In genomic region chr1:41664861-41665640, GRCh38 we compare ENCODE assay signal across 9 cellular contexts.
DNase-seq lines count a peak whose midpoint lies in the region; TF ChIP-seq lines count a peak whose summit lies in the region.
"Had no signal": no experiment of that assay in that cellular context is flagged by ENCODE, and none has a peak within 500 bp of the region (broad histone marks: within the 10 kb centered on the region; RNA-seq: fewer than 3 reads in every experiment).

No MANE protein-coding gene starts in this region.

- CTCF ChIA-PET in PC-9 (lab: Charles Lee): no interaction called here

- 76% methylated on average over 4 of the region's 4 CpGs for WGBS in smooth muscle cell (ENCODE audit: low lambda C conversion rate)

- H3K27ac Mint-ChIP-seq in T-helper 2 cell treated with Interferon-gamma antibody and Interleukin-4, amounts not matched to agents 5 μg/mL and 100 μg/mL, for 36 hours: peak overlapping the region; percentile 51

- no peaks in the 10 kb centered on the region for H3K27me3 ChIP-seq in PC-9 (ENCODE audit: insufficient read depth, low read depth)
- no peaks in the 10 kb centered on the region for H3K27me3 ChIP-seq in smooth muscle cell (ENCODE audit: low read depth)

- H2AFZ ChIP-seq in PC-9: no peak overlapping the region
- H2AFZ ChIP-seq in smooth muscle cell (ENCODE audit: low read depth): no peak overlapping the region

- peaks cover 72% of the 10 kb centered on the region for H3K4me1 Mint-ChIP-seq in T-helper 2 cell treated with Interferon-gamma antibody and Interleukin-4, amounts not matched to agents 5 μg/mL and 100 μg/mL, for 36 hours (ENCODE audit: low read depth)

- H4K20me1 ChIP-seq in PC-9 (ENCODE audit: insufficient read depth) (no peaks in the 10 kb centered on the region), smooth muscle cell (ENCODE audit: low read depth) (peaks cover 15% of the 10 kb centered on the region)

- H3K9me3 Mint-ChIP-seq in T-helper 2 cell treated with Interferon-gamma antibody and Interleukin-4, amounts not matched to agents 5 μg/mL and 100 μg/mL, for 36 hours: no peaks in the 10 kb centered on the region

- H3K9ac ChIP-seq in smooth muscle cell (ENCODE audit: low read depth): no peak overlapping the region

- intact Hi-C loops in PC-9 (cut with micrococcal nuclease; ENCODE audit: unreplicated experiment) (loop anchor here (1.0 to 10.0 kb wide), 6 partner anchors 38 to 500 kb away; partner anchors contain the start of gene GUCA2A), posterior vena cava (cut with DNase I) (loop anchor here in 1 of 2 donors (1.0 kb wide), 1 partner anchor 90 kb away; no protein-coding TSS in a partner anchor)

- H3K4me2 ChIP-seq in PC-9 (peak overlapping the region; percentile 34), smooth muscle cell (peak overlapping the region; percentile 35)

- H3K36me3 ChIP-seq in PC-9 (ENCODE audit: low read depth) (no peaks in the 10 kb centered on the region), smooth muscle cell (ENCODE audit: low read depth) (no peaks in the 10 kb centered on the region)

- H3K79me2 ChIP-seq in PC-9 (ENCODE audit: low read depth) (peaks cover 6% of the 10 kb centered on the region; the same call in 1 of the 2 replicates), smooth muscle cell (ENCODE audit: low read depth) (peaks cover 5% of the 10 kb centered on the region)

- BruUV-seq in PC-9 (replicated peaks; lab: Mats Ljungman, UMichigan): no TSS peak

- no peaks in the 10 kb centered on the region for H3K9me2 ChIP-seq in PC-9 (ENCODE audit: insufficient read depth)

- no peaks in the 10 kb centered on the region for H3K36me3 Mint-ChIP-seq in T-helper 2 cell treated with Interferon-gamma antibody and Interleukin-4, amounts not matched to agents 5 μg/mL and 100 μg/mL, for 36 hours (ENCODE audit: low read depth)

- H3K4me3 Mint-ChIP-seq in T-helper 2 cell treated with Interferon-gamma antibody and Interleukin-4, amounts not matched to agents 5 μg/mL and 100 μg/mL, for 36 hours: no peak overlapping the region

- no peak overlapping the region for H3K4me3 ChIP-seq in PC-9
- H3K4me3 ChIP-seq in fibroblast of mammary gland (ENCODE audit: control insufficient read depth, low read depth, low read length): no peak overlapping the region
- H3K4me3 ChIP-seq in smooth muscle cell: no peak overlapping the region

- DNase-seq in T-helper 2 cell treated with Interferon-gamma antibody and Interleukin-4, amounts not matched to agents 5 μg/mL and 100 μg/mL, for 36 hours (ENCODE audit: low spot score): no peak
- DNase-seq in T-helper 2 cell (no peak), PC-9 (peak; percentile 83 to 89), fibroblast of mammary gland (ENCODE audit: low read depth) (peak; percentile 58), smooth muscle cell (lab: John Stamatoyannopoulos, UW; ENCODE audit: unreplicated experiment) (no peak), posterior vena cava (ENCODE audit: low spot score) (no peak), NCI-H345 treated with DMSO at 0.1 percent for 48 hours (lab: John Stamatoyannopoulos, UW; ENCODE audit: unreplicated experiment) (no peak)
- DNase-seq in stimulated activated CD4-positive, alpha-beta T cell treated with anti-CD3 and anti-CD28 coated beads, Interleukin-12 subunit alpha, Interleukin-12 subunit beta, amount 100 ng/mL, for 4 hours: no peak
- DNase-seq: activated CD8-positive, alpha-beta memory T cell treated with anti-CD3 and anti-CD28 coated beads for 24 hours had no signal

- H3K27me3 Mint-ChIP-seq in T-helper 2 cell treated with Interferon-gamma antibody and Interleukin-4, amounts not matched to agents 5 μg/mL and 100 μg/mL, for 36 hours (ENCODE audit: low read depth): no peaks in the 10 kb centered on the region

- POLR2A ChIA-PET in PC-9 (lab: Charles Lee; ENCODE audit: unreplicated experiment): interaction anchor here (0.5 kb wide), 1 partner anchor 303 kb away, joined by 17 read pairs; no protein-coding TSS in a partner anchor

- H3K9me3 ChIP-seq in PC-9 (ENCODE audit: insufficient read depth, low read depth) (no peaks in the 10 kb centered on the region), smooth muscle cell (replicated peaks; ENCODE audit: low read depth) (no peaks in the 10 kb centered on the region)

- peaks cover 34% of the 10 kb centered on the region for H3F3A ChIP-seq in PC-9 (ENCODE audit: insufficient read depth, low read depth)
- peaks cover 12% of the 10 kb centered on the region for H3F3A ChIP-seq in smooth muscle cell (ENCODE audit: low read depth)

- peaks cover 81% of the 10 kb centered on the region for H3K4me1 ChIP-seq in PC-9 (replicated peaks; ENCODE audit: insufficient read depth)
- no peaks in the 10 kb centered on the region for H3K4me1 ChIP-seq in smooth muscle cell (ENCODE audit: low read depth)

- TF ChIP-seq CTCF in PC-9 (conservative IDR thresholded peaks at IDR 0.05) (no peak), fibroblast of mammary gland (conservative IDR thresholded peaks at IDR 0.05; ENCODE audit: control insufficient read depth, insufficient read depth, low read depth, low read length) (no peak), smooth muscle cell (IDR thresholded peaks at IDR 0.05; ENCODE audit: borderline replicate concordance, insufficient read depth, poor library complexity, severe bottlenecking) (no peak)

- H3K27ac ChIP-seq in PC-9 (no peak overlapping the region), smooth muscle cell (ENCODE audit: low read depth) (peak overlapping the region; percentile 5)

Comparison
In these comparisons a context has a peak if more than half of its experiments do, and no peak if none do; other contexts are left out.
1. DNase-seq: peak in PC-9 (2 of 2) and fibroblast of mammary gland (single experiment); none in T-helper 2 cell treated with Interferon-gamma antibody and Interleukin-4, amounts not matched to agents 5 μg/mL and 100 μg/mL, for 36 hours (single experiment), T-helper 2 cell (0 of 5), smooth muscle cell (single experiment), stimulated activated CD4-positive, alpha-beta T cell treated with anti-CD3 and anti-CD28 coated beads, Interleukin-12 subunit alpha, Interleukin-12 subunit beta, amount 100 ng/mL, for 4 hours (single experiment), posterior vena cava (single experiment) and NCI-H345 treated with DMSO at 0.1 percent for 48 hours (single experiment).